Comparison of ENCODE assay signal across 8 cellular contexts in the genomic region with DNA sequence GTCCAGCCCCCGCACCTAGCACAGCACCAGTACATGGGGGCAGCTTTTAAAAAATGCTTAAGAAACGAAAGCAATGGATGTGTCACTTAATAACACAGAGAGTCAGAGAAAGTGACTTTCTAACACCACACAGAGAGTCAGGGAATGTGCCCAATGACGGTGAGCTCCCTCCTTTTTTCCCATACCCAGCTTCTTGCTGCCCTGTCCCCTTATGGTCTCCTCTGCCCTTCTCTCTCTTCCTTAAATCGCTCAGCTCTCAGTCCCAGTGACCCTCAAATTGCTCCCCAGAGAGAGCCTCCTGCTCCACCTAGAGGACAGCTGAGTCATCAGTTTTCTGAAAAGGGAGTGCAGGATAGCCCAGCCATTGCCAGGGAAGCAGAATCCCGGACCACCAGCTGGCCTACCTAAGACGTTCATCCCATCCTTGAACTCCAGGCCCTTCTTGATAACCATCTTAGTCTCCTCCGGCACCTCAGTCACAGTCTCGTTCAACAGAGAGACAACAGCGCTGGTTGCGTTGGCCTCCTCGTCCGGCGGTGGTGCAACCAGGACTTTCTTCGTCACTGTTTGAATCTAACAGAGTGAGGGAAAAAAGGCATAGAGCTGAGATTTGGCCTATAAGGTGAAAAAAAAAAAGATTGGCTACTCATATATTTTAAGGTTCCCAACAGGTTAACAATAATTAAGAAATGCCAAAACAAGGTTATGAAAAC.
DNase-seq lines count a peak whose midpoint lies in the region.

No MANE protein-coding gene starts in this region.

- peak; percentile 10 for DNase-seq in stimulated activated CD4-positive, alpha-beta T cell treated with anti-CD3 and anti-CD28 coated beads, Interleukin-12 subunit alpha, Interleukin-12 subunit beta, amount 100 ng/mL, for 4 hours
- DNase-seq in stimulated activated CD4-positive, alpha-beta T cell treated with anti-CD3 and anti-CD28 coated beads, Interleukin-1b, Interleukin-23, amount 100 ng/mL, for 48 hours: no peak
- DNase-seq in HK-2 (ENCODE audit: unreplicated experiment) (peak; percentile 20), T-helper 1 cell (peak in 4 of 5 donors; percentile 3 to 28 (median 19)), caudate nucleus (lab: John Stamatoyannopoulos, UW) (no peak), mesendoderm (peak; percentile 86), ureter (ENCODE audit: low spot score) (no peak), GOT3 (lab: John Stamatoyannopoulos, UW) (no peak)

- H3K4me3 ChIP-seq in mesendoderm (ENCODE audit: low read length): no peak overlapping the region

- no peak overlapping the region for H3K9ac ChIP-seq in mesendoderm (ENCODE audit: low read length)

- WGBS in mesendoderm (ENCODE audit: extremely low coverage, insufficient coverage, low lambda C conversion rate): no CpG with 5 or more reads among the region's 14 CpGs

- no peak overlapping the region for H3K18ac ChIP-seq in mesendoderm (ENCODE audit: low read length)

- no peak overlapping the region for H2BK120ac ChIP-seq in mesendoderm (ENCODE audit: low read depth, low read length)

- H2BK5ac ChIP-seq in mesendoderm (ENCODE audit: low read length): no peak overlapping the region

- H3K27ac ChIP-seq in caudate nucleus (ENCODE audit: low read depth, low read length): peak overlapping the region; percentile 49
- no peak overlapping the region for H3K27ac ChIP-seq in mesendoderm (ENCODE audit: low read depth, low read length)

- no peak overlapping the region for H3K4me2 ChIP-seq in mesendoderm (ENCODE audit: low read length)

- no peak overlapping the region for H3K56ac ChIP-seq in mesendoderm (ENCODE audit: low read length)

- H3K79me1 ChIP-seq in mesendoderm (ENCODE audit: low read length): no peaks in the 10 kb centered on the region

- no peak overlapping the region for H2BK15ac ChIP-seq in mesendoderm (replicated peaks; ENCODE audit: low read depth)

- H3K4me1 ChIP-seq in mesendoderm (ENCODE audit: control insufficient read depth, low read depth, low read length): no peaks in the 10 kb centered on the region

- no peak overlapping the region for H2AK5ac ChIP-seq in mesendoderm (ENCODE audit: low read length)

- no peaks in the 10 kb centered on the region for H3K27me3 ChIP-seq in mesendoderm (ENCODE audit: insufficient read depth, low read length, poor library complexity)

- no peaks in the 10 kb centered on the region for H3K36me3 ChIP-seq in mesendoderm (ENCODE audit: control insufficient read depth, insufficient read depth, low read length)

- H4K8ac ChIP-seq in mesendoderm (ENCODE audit: low read depth, low read length): no peak overlapping the region

- H3K79me2 ChIP-seq in mesendoderm (ENCODE audit: control insufficient read depth, insufficient read depth, low read length): no peaks in the 10 kb centered on the region

- no peak overlapping the region for H3K4ac ChIP-seq in mesendoderm (ENCODE audit: low read depth, low read length)

- H3K23ac ChIP-seq in mesendoderm (ENCODE audit: low read length): no peak overlapping the region

- no peak overlapping the region for H4K5ac ChIP-seq in mesendoderm (ENCODE audit: low read length)

Comparison
In these comparisons a context has a peak if more than half of its experiments do, and no peak if none do; other contexts are left out.
1. DNase-seq: peak in stimulated activated CD4-positive, alpha-beta T cell treated with anti-CD3 and anti-CD28 coated beads, Interleukin-12 subunit alpha, Interleukin-12 subunit beta, amount 100 ng/mL, for 4 hours (single experiment), HK-2 (single experiment), T-helper 1 cell (4 of 5) and mesendoderm (single experiment); none in stimulated activated CD4-positive, alpha-beta T cell treated with anti-CD3 and anti-CD28 coated beads, Interleukin-1b, Interleukin-23, amount 100 ng/mL, for 48 hours (single experiment), caudate nucleus (0 of 61), ureter (single experiment) and GOT3 (single experiment).